In genomic region chr10:118447478-118447877, GRCh38 we compare ENCODE assay signal across 14 cellular contexts.
A peak's percentile ranks its signal among the peaks of the same experiment; 100 is the strongest.
DNase-seq lines count a peak whose midpoint lies in the region; ATAC-seq, FAIRE-seq and TF ChIP-seq lines count a peak whose summit lies in the region.
"Had no signal": no experiment of that assay in that cellular context is flagged by ENCODE, and none has a peak within 500 bp of the region (broad histone marks: within the 10 kb centered on the region; RNA-seq: fewer than 3 reads in every experiment).

No MANE protein-coding gene starts in this region.

- no peaks in the 10 kb centered on the region for H3K36me3 ChIP-seq in uterus
- H3K36me3 ChIP-seq: heart right ventricle, thoracic aorta had no signal

- peak; percentile 21 for DNase-seq in activated CD4-positive, alpha-beta T cell treated with anti-CD3 and anti-CD28 coated beads, Interleukin-2, amount 10 ng/mL, durations not matched to agents 24 days and 14 days
- DNase-seq in activated CD4-positive, alpha-beta T cell treated with anti-CD3 and anti-CD28 coated beads for 36 hours: no peak
- DNase-seq in dorsolateral prefrontal cortex (peak in 6 of 10 donors; percentile 11 to 46 (median 38)), medulla oblongata (ENCODE audit: extremely low spot score) (peak; percentile 10), uterus (peak; percentile 50 to 51), H54 (ENCODE audit: insufficient read length, low spot score) (no peak), kidney glomerular epithelial cell (lab: John Stamatoyannopoulos, UW) (no peak)
- no peak for DNase-seq in T-helper 2 cell treated with Interferon-gamma antibody and Interleukin-4, amounts not matched to agents 5 μg/mL and 100 μg/mL, for 36 hours (ENCODE audit: low spot score)
- DNase-seq: ACHN; activated CD4-positive, alpha-beta memory T cell treated with anti-CD3 and anti-CD28 coated beads for 36 hours; activated naive CD4-positive, alpha-beta T cell treated with anti-CD3 and anti-CD28 coated beads for 36 hours had no signal

- H3K4me3 ChIP-seq in dorsolateral prefrontal cortex (peak overlapping the region in 1 of 59 donors; percentile 13), uterus (no peak overlapping the region)
- H3K4me3 ChIP-seq: coronary artery, heart right ventricle, thoracic aorta had no signal

- H3K9me3 ChIP-seq in uterus: no peaks in the 10 kb centered on the region
- H3K9me3 ChIP-seq: thoracic aorta had no signal

- H3K36me3 Mint-ChIP-seq in activated CD4-positive, alpha-beta T cell treated with anti-CD3 and anti-CD28 coated beads, Interleukin-2, amount 10 ng/mL, durations not matched to agents 24 days and 14 days (ENCODE audit: low read depth): peaks cover 2% of the 10 kb centered on the region
- peaks cover 2% of the 10 kb centered on the region for H3K36me3 Mint-ChIP-seq in activated CD4-positive, alpha-beta T cell treated with anti-CD3 and anti-CD28 coated beads for 36 hours (ENCODE audit: low read depth)
- no peaks in the 10 kb centered on the region for H3K36me3 Mint-ChIP-seq in T-helper 2 cell treated with Interferon-gamma antibody and Interleukin-4, amounts not matched to agents 5 μg/mL and 100 μg/mL, for 36 hours (ENCODE audit: low read depth)
- H3K36me3 Mint-ChIP-seq: activated CD4-positive, alpha-beta memory T cell treated with anti-CD3 and anti-CD28 coated beads for 36 hours had no signal

- no peak for ATAC-seq in activated CD4-positive, alpha-beta T cell treated with anti-CD3 and anti-CD28 coated beads for 36 hours

- H3K4me1 ChIP-seq in uterus: no peaks in the 10 kb centered on the region
- H3K4me1 ChIP-seq: heart right ventricle had no signal

- CTCF ChIA-PET in activated CD4-positive, alpha-beta T cell treated with anti-CD3 and anti-CD28 coated beads for 36 hours (lab: Charles Lee): interaction anchor here (1.3 to 1.5 kb wide), 2 partner anchors 10 to 12 kb away, joined by 3 to 8 read pairs; no protein-coding TSS in a partner anchor

- H3K27ac Mint-ChIP-seq in activated CD4-positive, alpha-beta T cell treated with anti-CD3 and anti-CD28 coated beads, Interleukin-2, amount 10 ng/mL, durations not matched to agents 24 days and 14 days: no peak overlapping the region
- H3K27ac Mint-ChIP-seq in activated CD4-positive, alpha-beta T cell treated with anti-CD3 and anti-CD28 coated beads for 36 hours: no peak overlapping the region
- H3K27ac Mint-ChIP-seq in T-helper 2 cell treated with Interferon-gamma antibody and Interleukin-4, amounts not matched to agents 5 μg/mL and 100 μg/mL, for 36 hours: no peak overlapping the region
- H3K27ac Mint-ChIP-seq: activated CD4-positive, alpha-beta memory T cell treated with anti-CD3 and anti-CD28 coated beads for 36 hours; activated naive CD4-positive, alpha-beta T cell treated with anti-CD3 and anti-CD28 coated beads for 36 hours had no signal

- H3K27me3 Mint-ChIP-seq in activated CD4-positive, alpha-beta T cell treated with anti-CD3 and anti-CD28 coated beads, Interleukin-2, amount 10 ng/mL, durations not matched to agents 24 days and 14 days: peaks cover 19% of the 10 kb centered on the region
- H3K27me3 Mint-ChIP-seq in activated CD4-positive, alpha-beta T cell treated with anti-CD3 and anti-CD28 coated beads for 36 hours: peaks cover 25% of the 10 kb centered on the region
- peaks cover 9% of the 10 kb centered on the region for H3K27me3 Mint-ChIP-seq in T-helper 2 cell treated with Interferon-gamma antibody and Interleukin-4, amounts not matched to agents 5 μg/mL and 100 μg/mL, for 36 hours (ENCODE audit: low read depth)

- peaks cover 0 to 60% (median 2%) of the 10 kb centered on the region in 45 donors for H3K27me3 ChIP-seq in dorsolateral prefrontal cortex
- H3K27me3 ChIP-seq in uterus: no peaks in the 10 kb centered on the region

- no peak overlapping the region for H3K27ac ChIP-seq in dorsolateral prefrontal cortex
- no peak overlapping the region for H3K27ac ChIP-seq in uterus
- H3K27ac ChIP-seq: coronary artery, heart right ventricle, thoracic aorta had no signal

- no peak for TF ChIP-seq POLR2A in uterus (IDR thresholded peaks at IDR 0.05)
- no peak for TF ChIP-seq POLR2A in H54 (IDR thresholded peaks at IDR 0.05; ENCODE audit: low read depth, low read length)

- H3K4me3 Mint-ChIP-seq in activated CD4-positive, alpha-beta T cell treated with anti-CD3 and anti-CD28 coated beads, Interleukin-2, amount 10 ng/mL, durations not matched to agents 24 days and 14 days: no peak overlapping the region
- H3K4me3 Mint-ChIP-seq in activated CD4-positive, alpha-beta T cell treated with anti-CD3 and anti-CD28 coated beads for 36 hours: no peak overlapping the region
- no peak overlapping the region for H3K4me3 Mint-ChIP-seq in T-helper 2 cell treated with Interferon-gamma antibody and Interleukin-4, amounts not matched to agents 5 μg/mL and 100 μg/mL, for 36 hours
- H3K4me3 Mint-ChIP-seq: activated CD4-positive, alpha-beta memory T cell treated with anti-CD3 and anti-CD28 coated beads for 36 hours; activated naive CD4-positive, alpha-beta T cell treated with anti-CD3 and anti-CD28 coated beads for 36 hours had no signal

- no peaks in the 10 kb centered on the region for H3K4me1 Mint-ChIP-seq in activated CD4-positive, alpha-beta T cell treated with anti-CD3 and anti-CD28 coated beads, Interleukin-2, amount 10 ng/mL, durations not matched to agents 24 days and 14 days
- no peaks in the 10 kb centered on the region for H3K4me1 Mint-ChIP-seq in activated CD4-positive, alpha-beta T cell treated with anti-CD3 and anti-CD28 coated beads for 36 hours
- no peaks in the 10 kb centered on the region for H3K4me1 Mint-ChIP-seq in T-helper 2 cell treated with Interferon-gamma antibody and Interleukin-4, amounts not matched to agents 5 μg/mL and 100 μg/mL, for 36 hours (ENCODE audit: low read depth)

- no peak for FAIRE-seq in H54 (lab: Jason Lieb, UNC)

- POLR2A ChIA-PET in activated CD4-positive, alpha-beta T cell treated with anti-CD3 and anti-CD28 coated beads for 36 hours (lab: Charles Lee): no interaction called here

- TF ChIP-seq CTCF in dorsolateral prefrontal cortex (IDR thresholded peaks at IDR 0.05 in 54 of 56, conservative IDR thresholded peaks at IDR 0.05 in 2 of 56; ENCODE audit: low read depth in 1 of 56, partially characterized antibody in 56 of 56): no peak
- no peak for TF ChIP-seq CTCF in uterus (IDR thresholded peaks at IDR 0.05)

- H3K9me3 Mint-ChIP-seq in activated CD4-positive, alpha-beta T cell treated with anti-CD3 and anti-CD28 coated beads, Interleukin-2, amount 10 ng/mL, durations not matched to agents 24 days and 14 days: no peaks in the 10 kb centered on the region
- peaks cover 2% of the 10 kb centered on the region for H3K9me3 Mint-ChIP-seq in activated CD4-positive, alpha-beta T cell treated with anti-CD3 and anti-CD28 coated beads for 36 hours (ENCODE audit: low read depth)
- no peaks in the 10 kb centered on the region for H3K9me3 Mint-ChIP-seq in T-helper 2 cell treated with Interferon-gamma antibody and Interleukin-4, amounts not matched to agents 5 μg/mL and 100 μg/mL, for 36 hours

- intact Hi-C loops in activated CD4-positive, alpha-beta T cell treated with anti-CD3 and anti-CD28 coated beads, Interleukin-2, amount 10 ng/mL, durations not matched to agents 24 days and 14 days (cut with micrococcal nuclease): no loop called here
- intact Hi-C loops in activated CD4-positive, alpha-beta T cell treated with anti-CD3 and anti-CD28 coated beads for 36 hours (cut with DNase I, micrococcal nuclease): no loop called here
- intact Hi-C loops in dorsolateral prefrontal cortex (cut with DNase I): no loop called here
- intact Hi-C loops in uterus (cut with DNase I; ENCODE audit: low total_unique reads): no loop called here

Comparison
In these comparisons a context has a peak if more than half of its experiments do, and no peak if none do; other contexts are left out.
1. DNase-seq: peak in activated CD4-positive, alpha-beta T cell treated with anti-CD3 and anti-CD28 coated beads, Interleukin-2, amount 10 ng/mL, durations not matched to agents 24 days and 14 days (single experiment), dorsolateral prefrontal cortex (6 of 10), medulla oblongata (single experiment) and uterus (2 of 2); none in activated CD4-positive, alpha-beta T cell treated with anti-CD3 and anti-CD28 coated beads for 36 hours (single experiment), H54 (single experiment), T-helper 2 cell treated with Interferon-gamma antibody and Interleukin-4, amounts not matched to agents 5 μg/mL and 100 μg/mL, for 36 hours (single experiment) and kidney glomerular epithelial cell (single experiment).